3 cellular contexts compared by ENCODE assay signal in the genomic region with DNA sequence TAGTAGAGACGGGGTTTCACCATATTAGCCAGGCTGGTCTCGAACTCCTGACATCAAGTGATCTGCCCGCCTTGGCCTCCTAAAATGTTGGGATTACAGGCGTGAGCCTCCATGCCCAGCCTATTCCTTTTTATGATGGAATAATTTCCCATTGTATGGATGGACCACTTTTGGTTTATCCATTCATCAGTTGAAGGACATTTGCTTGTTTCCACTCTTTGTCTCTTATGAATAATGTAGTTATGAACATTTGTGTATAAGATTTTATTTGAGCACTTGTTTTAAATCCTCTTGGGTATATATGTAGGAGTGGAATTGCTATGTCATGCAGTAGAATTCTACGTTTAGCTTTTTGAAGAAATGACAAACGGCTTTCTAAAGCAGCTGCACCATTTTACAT.
TF ChIP-seq lines count a peak whose summit lies in the region.

No MANE protein-coding gene starts in this region.

TF ChIP-seq in A549, 52 proteins besides CTCF, POLR2A, EP300 and RAD21:
- TF ChIP-seq ZC3H11A (IDR thresholded peaks at IDR 0.05) (no peak), MAFK (IDR thresholded peaks at IDR 0.05; ENCODE audit: partially characterized antibody) (peak; percentile 25)

TF ChIP-seq in HEK293, 187 proteins besides CTCF, POLR2A, EP300 and RAD21:
- TF ChIP-seq ZNF140 (tag by site-specific recombination; IDR thresholded peaks at IDR 0.05), result peak; percentile 83
- TF ChIP-seq ZNF10 (tag by site-specific recombination; IDR thresholded peaks at IDR 0.05), result peak; percentile 98
- no peak for TF ChIP-seq ZNF341 (tag by site-specific recombination; IDR thresholded peaks at IDR 0.05; ENCODE audit: low read depth)
- no peak for TF ChIP-seq ZNF658 (tag by site-specific recombination; IDR thresholded peaks at IDR 0.05)
- no peak for TF ChIP-seq ZNF510 (tag by site-specific recombination; IDR thresholded peaks at IDR 0.05; ENCODE audit: insufficient replicate concordance)

TF ChIP-seq in K562, 482 proteins besides CTCF, POLR2A, EP300 and RAD21:
- TF ChIP-seq MAFG (tag; conservative IDR thresholded peaks at IDR 0.05) (0 out of 2 replicates have a peak, but pooled peaks have one; percentile 4), KAT8 (IDR thresholded peaks at IDR 0.05; ENCODE audit: low read depth) (no peak), MAFF (IDR thresholded peaks at IDR 0.05; ENCODE audit: low read length) (peak; percentile 21; the same call in 1 of the 2 replicates)
